Comparison of ENCODE assay signal across 8 cellular contexts in genomic region chr6:30689985-30690384, GRCh38. TPM values are rescaled to one million over a fixed set of nuclear protein-coding genes. Genes with fewer than 3 reads are reported as not detected.
DNase-seq lines count a peak whose midpoint lies in the region; ATAC-seq and TF ChIP-seq lines count a peak whose summit lies in the region.

No MANE protein-coding gene starts in this region.

- no peak overlapping the region for H2BK20ac ChIP-seq in H9 (ENCODE audit: low read depth, low read length, poor library complexity, severe bottlenecking)

- H3K4me1 Mint-ChIP-seq in H9 (peaks cover 46 to 49% of the 10 kb centered on the region in 2 experiments), activated B cell treated with CpG ODN at 0.5 μM for 24 hours (peaks cover 59% of the 10 kb centered on the region)

- H4K8ac ChIP-seq in H9 (replicated peaks; ENCODE audit: insufficient read length, low read depth, low read length) = no peak overlapping the region

- H3K23ac ChIP-seq in H9 (ENCODE audit: insufficient read length, low read depth, low read length) = no peak overlapping the region

- no peak overlapping the region for H4K5ac ChIP-seq in H9 (ENCODE audit: insufficient read length, low read depth, low read length)

- H3K4me1 ChIP-seq in H9 (ENCODE audit: insufficient read depth, low read length) = peaks cover 3% of the 10 kb centered on the region; the same call in 1 of the 2 replicates
- H3K4me1 ChIP-seq in hepatocyte (ENCODE audit: insufficient read depth) = peaks cover 21% of the 10 kb centered on the region
- H3K4me1 ChIP-seq in smooth muscle cell (ENCODE audit: low read depth) = peaks cover 24% of the 10 kb centered on the region

- no peak overlapping the region for H3K56ac ChIP-seq in H9 (ENCODE audit: insufficient read length, low read depth, low read length)

- POLR2A ChIA-PET in activated B cell treated with CpG ODN at 0.5 μM for 24 hours (lab: Charles Lee) = interaction anchor here (0.8 to 8.2 kb wide), 4 partner anchors 9 to 75 kb away, joined by 3 to 262 read pairs (median 4); partner anchors contain the start of genes DHX16, MDC1 and TUBB

- H3K4me3 ChIP-seq in hepatocyte (peak overlapping the region; percentile 53), smooth muscle cell (peak overlapping the region; percentile 83)

- H3K27ac ChIP-seq in H9 (ENCODE audit: insufficient read length, low read depth, low read length) (no peak overlapping the region), hepatocyte (peak overlapping the region; percentile 79), smooth muscle cell (ENCODE audit: low read depth) (peak overlapping the region; percentile 89)

- peak overlapping the region; percentile 77 to 90 (median 88); a peak in 6 of 7 replicates for H3K27ac Mint-ChIP-seq in H9
- H3K27ac Mint-ChIP-seq in activated B cell treated with CpG ODN at 0.5 μM for 24 hours = peak overlapping the region; percentile 99

- H3K9ac ChIP-seq in H9 (ENCODE audit: extremely low read depth, insufficient read length, low read length) = peak overlapping the region; percentile 54
- H3K9ac ChIP-seq in smooth muscle cell (ENCODE audit: low read depth) = peak overlapping the region; percentile 27

- H2AFZ ChIP-seq in H9 (ENCODE audit: low read length) = no peak overlapping the region
- no peak overlapping the region for H2AFZ ChIP-seq in hepatocyte
- H2AFZ ChIP-seq in smooth muscle cell (ENCODE audit: low read depth) = no peak overlapping the region

- peaks cover 21% of the 10 kb centered on the region for H3F3A ChIP-seq in smooth muscle cell (ENCODE audit: low read depth)

- no peak overlapping the region for H3K18ac ChIP-seq in H9 (ENCODE audit: insufficient read length, low read depth, low read length)

- no peak overlapping the region for H3K14ac ChIP-seq in H9 (ENCODE audit: insufficient read depth, low read length)

- no peak overlapping the region for H2BK5ac ChIP-seq in H9 (ENCODE audit: insufficient read length, low read length)

- H3K23me2 ChIP-seq in H9 (ENCODE audit: insufficient read length, low read depth, low read length, poor library complexity, severe bottlenecking) = peaks cover 29% of the 10 kb centered on the region

- no peak overlapping the region for H2BK120ac ChIP-seq in H9 (ENCODE audit: low read depth, low read length, poor library complexity, severe bottlenecking)

- DNase-seq in H9 (no peak), activated B cell treated with CpG ODN at 0.5 μM for 24 hours (no peak), hepatocyte (ENCODE audit: low spot score) (no peak), smooth muscle cell (lab: John Stamatoyannopoulos, UW; ENCODE audit: unreplicated experiment) (no peak), GM19238 (ENCODE audit: insufficient read length, low spot score) (no peak), GM03348 (ENCODE audit: low spot score) (no peak), dermis blood vessel endothelial cell (no peak)
- DNase-seq in activated CD8-positive, alpha-beta memory T cell treated with anti-CD3 and anti-CD28 coated beads for 24 hours = no peak

- ATAC-seq in activated B cell treated with CpG ODN at 0.5 μM for 24 hours (ENCODE audit: low read depth) = no peak

- H3K27me3 ChIP-seq in H9 (ENCODE audit: insufficient read depth, low read length) (no peaks in the 10 kb centered on the region), hepatocyte (no peaks in the 10 kb centered on the region), smooth muscle cell (ENCODE audit: low read depth) (no peaks in the 10 kb centered on the region)

- WGBS in H9 (ENCODE audit: extremely low coverage, insufficient read length, low lambda C conversion rate) = no CpG with 5 or more reads among the region's 4 CpGs
- 59% methylated on average over 4 of the region's 4 CpGs for WGBS in hepatocyte (ENCODE audit: low lambda C conversion rate, missing lambda C conversion rate)
- 58% methylated on average over 4 of the region's 4 CpGs for WGBS in smooth muscle cell (ENCODE audit: low lambda C conversion rate)

- intact Hi-C loops in activated B cell treated with CpG ODN at 0.5 μM for 24 hours (cut with micrococcal nuclease) = loop anchor here (1.0 to 10.0 kb wide), 2 partner anchors 13 to 875 kb away; no protein-coding TSS in a partner anchor

- peak overlapping the region; percentile 89 for H3K4me2 ChIP-seq in H9 (ENCODE audit: insufficient read depth, insufficient read length, low read length)
- H3K4me2 ChIP-seq in hepatocyte = peak overlapping the region; percentile 77
- H3K4me2 ChIP-seq in smooth muscle cell = peak overlapping the region; percentile 78

- TF ChIP-seq CTCF in H9 (conservative IDR thresholded peaks at IDR 0.05) (no peak), activated B cell treated with CpG ODN at 0.5 μM for 24 hours (IDR thresholded peaks at IDR 0.05) (no peak), hepatocyte (IDR thresholded peaks at IDR 0.05; ENCODE audit: poor library complexity) (no peak), smooth muscle cell (IDR thresholded peaks at IDR 0.05; ENCODE audit: borderline replicate concordance, insufficient read depth, poor library complexity, severe bottlenecking) (no peak)

- H3K36me3 Mint-ChIP-seq in H9 (ENCODE audit: insufficient read depth in 1 of 3, low read depth in 3 of 3) = peaks cover 4 to 19% (median 14%) of the 10 kb centered on the region in 3 experiments; a peak in 5 of 7 replicates
- H3K36me3 Mint-ChIP-seq in activated B cell treated with CpG ODN at 0.5 μM for 24 hours (ENCODE audit: low read depth) = peaks cover 19% of the 10 kb centered on the region

- no peaks in the 10 kb centered on the region for H3K79me1 ChIP-seq in H9 (ENCODE audit: insufficient read depth, low read depth, low read length, poor library complexity, severe bottlenecking)

- H4K20me1 ChIP-seq in H9 (ENCODE audit: control insufficient read depth, insufficient read depth, insufficient read length) (no peaks in the 10 kb centered on the region), hepatocyte (ENCODE audit: insufficient read depth, poor library complexity, severe bottlenecking) (peaks cover 4% of the 10 kb centered on the region), smooth muscle cell (ENCODE audit: low read depth) (peaks cover 11% of the 10 kb centered on the region)

- H3K9me2 ChIP-seq in hepatocyte (replicated peaks; ENCODE audit: insufficient read depth) = no peaks in the 10 kb centered on the region

- H3K9me3 Mint-ChIP-seq in H9 (no peaks in the 10 kb centered on the region), activated B cell treated with CpG ODN at 0.5 μM for 24 hours (no peaks in the 10 kb centered on the region)

- no peak overlapping the region for H2BK15ac ChIP-seq in H9 (ENCODE audit: low read depth, low read length)

- H3K27me3 Mint-ChIP-seq in H9 (ENCODE audit: low read depth) = peaks cover 3% of the 10 kb centered on the region; the same call in 1 of the 2 replicates
- no peaks in the 10 kb centered on the region for H3K27me3 Mint-ChIP-seq in activated B cell treated with CpG ODN at 0.5 μM for 24 hours

- H2BK12ac ChIP-seq in H9 (ENCODE audit: insufficient read length, low read depth, low read length) = no peak overlapping the region

- no peak overlapping the region for H4K91ac ChIP-seq in H9 (ENCODE audit: insufficient read length, low read depth, low read length)

- no peaks in the 10 kb centered on the region for H3K36me3 ChIP-seq in hepatocyte (replicated peaks; ENCODE audit: insufficient read depth, low read depth)
- no peaks in the 10 kb centered on the region for H3K36me3 ChIP-seq in smooth muscle cell (ENCODE audit: low read depth)

- H3K4me3 Mint-ChIP-seq in H9 = peak overlapping the region; percentile 88 to 90
- H3K4me3 Mint-ChIP-seq in activated B cell treated with CpG ODN at 0.5 μM for 24 hours = peak overlapping the region; percentile 92

- no peak overlapping the region for H3K4ac ChIP-seq in H9 (ENCODE audit: low read depth, low read length)

- H3T11ph ChIP-seq in H9 (ENCODE audit: low read length) = no peak overlapping the region

- CTCF ChIA-PET in activated B cell treated with CpG ODN at 0.5 μM for 24 hours (lab: Charles Lee) = interaction anchor here (1.6 to 6.1 kb wide), 3 partner anchors 10 to 41 kb away, joined by 4 to 58 read pairs (median 31); no protein-coding TSS in a partner anchor

- H3K9me3 ChIP-seq in H9 (ENCODE audit: control insufficient read depth, low read depth, low read length) (no peaks in the 10 kb centered on the region), hepatocyte (ENCODE audit: low read depth) (no peaks in the 10 kb centered on the region), smooth muscle cell (replicated peaks; ENCODE audit: low read depth) (no peaks in the 10 kb centered on the region)

- H2AK5ac ChIP-seq in H9 (ENCODE audit: insufficient read length, low read length) = no peak overlapping the region

- peaks cover 2% of the 10 kb centered on the region; the same call in 1 of the 2 replicates for H3K79me2 ChIP-seq in H9 (ENCODE audit: insufficient read depth, low read length)
- H3K79me2 ChIP-seq in hepatocyte = peaks cover 32% of the 10 kb centered on the region
- H3K79me2 ChIP-seq in smooth muscle cell (ENCODE audit: low read depth) = peaks cover 39% of the 10 kb centered on the region

RNA-seq across cellular contexts. Expression of gene NRM, which starts 0.8 kb away (rescaled TPM):
- 34.9 and 36.5 TPM in 2 replicates for total RNA-seq in H9 (2021)
- total RNA-seq in activated B cell treated with CpG ODN at 0.5 μM for 24 hours = 17.4 and 17.8 TPM in 2 replicates
- total RNA-seq in hepatocyte = 7.2 and 7.8 TPM in 2 replicates
- polyA plus RNA-seq in hepatocyte = 17.2 and 21.0 TPM in 2 replicates
- total RNA-seq in smooth muscle cell = 14.6 and 25.8 TPM in 2 replicates
- polyA plus RNA-seq in smooth muscle cell = 28.5 and 31.8 TPM in 2 replicates
- 3.1 and 4.6 TPM in 2 replicates for total RNA-seq in dermis blood vessel endothelial cell

RNA-seq across cellular contexts. Expression of gene PPP1R18, which starts 3.5 kb away (rescaled TPM):
- total RNA-seq in H9 (2021) (26.4 and 28.0 TPM in 2 replicates), activated B cell treated with CpG ODN at 0.5 μM for 24 hours (96.8 and 104 TPM in 2 replicates), hepatocyte (12.0 and 13.2 TPM in 2 replicates), smooth muscle cell (42.7 and 55.3 TPM in 2 replicates), dermis blood vessel endothelial cell (41.7 and 64.8 TPM in 2 replicates)
- polyA plus RNA-seq in hepatocyte (11.3 and 11.7 TPM in 2 replicates), smooth muscle cell (41.6 and 51.6 TPM in 2 replicates)

RNA-seq across cellular contexts. Expression of gene DHX16, which starts 17.2 kb away (rescaled TPM):
- total RNA-seq in H9 (2021) = 34.5 and 34.8 TPM in 2 replicates
- total RNA-seq in activated B cell treated with CpG ODN at 0.5 μM for 24 hours = 42.3 and 50.4 TPM in 2 replicates
- 18.2 and 19.4 TPM in 2 replicates for total RNA-seq in hepatocyte
- 28.4 and 31.4 TPM in 2 replicates for polyA plus RNA-seq in hepatocyte
- total RNA-seq in smooth muscle cell = 12.4 and 16.0 TPM in 2 replicates
- polyA plus RNA-seq in smooth muscle cell = 23.5 and 29.0 TPM in 2 replicates
- total RNA-seq in dermis blood vessel endothelial cell = 39.3 and 52.6 TPM in 2 replicates

RNA-seq across cellular contexts. Expression of gene MDC1, which starts 27.1 kb away (rescaled TPM):
- 72.2 and 77.6 TPM in 2 replicates for total RNA-seq in H9 (2021)
- total RNA-seq in activated B cell treated with CpG ODN at 0.5 μM for 24 hours = 62.4 and 65.6 TPM in 2 replicates
- total RNA-seq in hepatocyte = 3.3 and 8.7 TPM in 2 replicates
- 9.8 and 9.9 TPM in 2 replicates for polyA plus RNA-seq in hepatocyte
- total RNA-seq in smooth muscle cell = 6.9 and 7.0 TPM in 2 replicates
- 17.1 and 19.0 TPM in 2 replicates for polyA plus RNA-seq in smooth muscle cell
- 6.3 and 12.5 TPM in 2 replicates for total RNA-seq in dermis blood vessel endothelial cell

RNA-seq across cellular contexts. Expression of gene TUBB, which starts 30.2 kb away (rescaled TPM):
- total RNA-seq in H9 (2021) (1,719 and 1,734 TPM in 2 replicates), activated B cell treated with CpG ODN at 0.5 μM for 24 hours (700 and 725 TPM in 2 replicates), hepatocyte (460 and 470 TPM in 2 replicates), smooth muscle cell (1,002 and 1,039 TPM in 2 replicates), dermis blood vessel endothelial cell (301 and 692 TPM in 2 replicates)
- polyA plus RNA-seq in hepatocyte (414 and 433 TPM in 2 replicates), smooth muscle cell (855 and 1,009 TPM in 2 replicates)
